15 cellular contexts compared by ENCODE assay signal in the genomic region with DNA sequence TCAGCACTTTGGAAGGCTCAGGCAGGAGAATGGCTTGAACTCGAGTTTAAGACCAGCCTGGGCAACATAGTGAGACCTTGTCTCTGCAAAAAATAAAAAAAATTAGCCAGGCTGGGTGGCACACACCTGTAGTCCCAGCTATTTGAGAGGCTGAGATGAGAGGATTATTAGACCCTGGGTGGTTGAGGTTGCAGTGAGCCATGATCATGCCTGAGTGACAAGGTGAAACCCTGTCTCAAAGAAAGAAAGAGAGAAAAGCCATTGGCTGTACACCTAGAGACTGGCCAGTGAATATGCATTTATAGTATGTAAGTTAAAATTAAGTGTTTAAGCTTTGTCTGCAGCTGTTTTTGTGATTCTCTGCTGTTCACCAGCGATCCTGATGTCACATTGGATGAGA. TPM values are rescaled to one million over a fixed set of nuclear protein-coding genes. Genes with fewer than 3 reads are reported as not detected.
DNase-seq lines count a peak whose midpoint lies in the region; ATAC-seq and TF ChIP-seq lines count a peak whose summit lies in the region.
"Had no signal": no experiment of that assay in that cellular context is flagged by ENCODE, and none has a peak within 500 bp of the region (broad histone marks: within the 10 kb centered on the region; RNA-seq: fewer than 3 reads in every experiment).

No MANE protein-coding gene starts in this region.

- H3K4me3 Mint-ChIP-seq in activated T-cell treated with anti-CD3 and anti-CD28 coated beads, Interleukin-2, amount 50 U/mL, for 24 hours = no peak overlapping the region
- no peak overlapping the region for H3K4me3 Mint-ChIP-seq in activated T-cell treated with anti-CD3 and anti-CD28 coated beads, Interleukin-2, amount 50 U/mL, for 72 hours
- no peak overlapping the region for H3K4me3 Mint-ChIP-seq in stimulated activated naive B cell treated with anti-CD40 and anti-IgM and Interleukin-4, amounts not matched to agents 10 μg/mL and 1 μg/mL and 100 μg/mL, for 72 hours
- no peak overlapping the region for H3K4me3 Mint-ChIP-seq in activated T-helper 17 cell treated with anti-CD3 and anti-CD28 coated beads, Interleukin-2, amount 50 U/mL, for 72 hours
- H3K4me3 Mint-ChIP-seq: CD8-positive, alpha-beta T cell; GM23338 had no signal

- no peak for ATAC-seq in activated T-cell treated with anti-CD3 and anti-CD28 coated beads, Interleukin-2, amount 50 U/mL, for 72 hours (replicated peaks in 1 of 2)
- ATAC-seq in HCT116 = no peak
- ATAC-seq in stimulated activated naive B cell treated with anti-CD40 and anti-IgM and Interleukin-4, amounts not matched to agents 10 μg/mL and 1 μg/mL and 100 μg/mL, for 72 hours (replicated peaks) = no peak
- no peak for ATAC-seq in activated T-helper 17 cell treated with anti-CD3 and anti-CD28 coated beads, Interleukin-2, amount 50 U/mL, for 72 hours (replicated peaks)
- ATAC-seq: CD8-positive, alpha-beta T cell; GM23338 had no signal

- peaks cover 89% of the 10 kb centered on the region for H3K36me3 Mint-ChIP-seq in activated T-cell treated with anti-CD3 and anti-CD28 coated beads, Interleukin-2, amount 50 U/mL, for 24 hours (ENCODE audit: low read depth)
- peaks cover 17 to 53% of the 10 kb centered on the region in 2 donors for H3K36me3 Mint-ChIP-seq in activated T-cell treated with anti-CD3 and anti-CD28 coated beads, Interleukin-2, amount 50 U/mL, for 72 hours (ENCODE audit: insufficient read depth in 2 of 2)
- peaks cover 40 to 69% of the 10 kb centered on the region in 2 donors for H3K36me3 Mint-ChIP-seq in stimulated activated naive B cell treated with anti-CD40 and anti-IgM and Interleukin-4, amounts not matched to agents 10 μg/mL and 1 μg/mL and 100 μg/mL, for 72 hours
- H3K36me3 Mint-ChIP-seq in activated T-helper 17 cell treated with anti-CD3 and anti-CD28 coated beads, Interleukin-2, amount 50 U/mL, for 72 hours (ENCODE audit: low read depth) = peaks cover 92% of the 10 kb centered on the region

- peaks cover 61% of the 10 kb centered on the region for H3K4me1 Mint-ChIP-seq in activated T-cell treated with anti-CD3 and anti-CD28 coated beads, Interleukin-2, amount 50 U/mL, for 24 hours (ENCODE audit: low read depth)
- peaks cover 68% of the 10 kb centered on the region for H3K4me1 Mint-ChIP-seq in activated T-cell treated with anti-CD3 and anti-CD28 coated beads, Interleukin-2, amount 50 U/mL, for 72 hours (ENCODE audit: low read depth)
- peaks cover 26 to 54% of the 10 kb centered on the region in 2 donors for H3K4me1 Mint-ChIP-seq in stimulated activated naive B cell treated with anti-CD40 and anti-IgM and Interleukin-4, amounts not matched to agents 10 μg/mL and 1 μg/mL and 100 μg/mL, for 72 hours
- H3K4me1 Mint-ChIP-seq in activated T-helper 17 cell treated with anti-CD3 and anti-CD28 coated beads, Interleukin-2, amount 50 U/mL, for 72 hours = peaks cover 32% of the 10 kb centered on the region

- intact Hi-C loops in HCT116 (cut with micrococcal nuclease) = no loop called here

- H3K36me3 ChIP-seq in HCT116 (ENCODE audit: control insufficient read depth in 1 of 2, insufficient read depth in 2 of 2, low read length in 2 of 2) (peaks cover 17 to 34% of the 10 kb centered on the region in 2 experiments; a peak in 2 of 4 replicates), Loucy (ENCODE audit: insufficient read depth, low read length) (no peaks in the 10 kb centered on the region; the same call in 1 of the 2 replicates)

- H3K27me3 ChIP-seq in HCT116 (ENCODE audit: insufficient read depth, low read length) (no peaks in the 10 kb centered on the region), Loucy (ENCODE audit: insufficient read depth, low read length, poor library complexity, severe bottlenecking) (no peaks in the 10 kb centered on the region)
- H3K27me3 ChIP-seq: BLaER1 had no signal

- no peaks in the 10 kb centered on the region for H3F3A ChIP-seq in Loucy (ENCODE audit: low read depth)

- no peak for TF ChIP-seq POLR2A in HCT116 (IDR thresholded peaks at IDR 0.05; ENCODE audit: borderline replicate concordance, extremely low read depth, insufficient read depth, insufficient read length)

- no peaks in the 10 kb centered on the region for H3K27me3 Mint-ChIP-seq in activated T-cell treated with anti-CD3 and anti-CD28 coated beads, Interleukin-2, amount 50 U/mL, for 24 hours
- H3K27me3 Mint-ChIP-seq in activated T-cell treated with anti-CD3 and anti-CD28 coated beads, Interleukin-2, amount 50 U/mL, for 72 hours (ENCODE audit: low read depth) = no peaks in the 10 kb centered on the region
- H3K27me3 Mint-ChIP-seq in stimulated activated naive B cell treated with anti-CD40 and anti-IgM and Interleukin-4, amounts not matched to agents 10 μg/mL and 1 μg/mL and 100 μg/mL, for 72 hours = no peaks in the 10 kb centered on the region
- no peaks in the 10 kb centered on the region for H3K27me3 Mint-ChIP-seq in activated T-helper 17 cell treated with anti-CD3 and anti-CD28 coated beads, Interleukin-2, amount 50 U/mL, for 72 hours

- RAD21 ChIA-PET in HCT116 (lab: Charles Lee; ENCODE audit: low non-redundant PET in 1 of 2, low total read pairs in 2 of 2, uncharacterized antibody in 2 of 2, unreplicated experiment in 2 of 2) = no interaction called here

- H3K4me2 ChIP-seq in HCT116 (ENCODE audit: low read length) (no peak overlapping the region), Loucy (ENCODE audit: low read depth, low read length, poor library complexity, severe bottlenecking) (peak overlapping the region; percentile 19)
- H3K4me2 ChIP-seq: BLaER1, GM23338 had no signal

- H3K27ac ChIP-seq in HCT116 (ENCODE audit: low read depth, low read length) = no peak overlapping the region
- H3K27ac ChIP-seq: BLaER1 had no signal

- BruUV-seq in HCT116 (replicated peaks; lab: Mats Ljungman, UMichigan) = no TSS peak

- peaks cover 5 to 16% of the 10 kb centered on the region in 2 experiments for H3K4me1 ChIP-seq in HCT116 (ENCODE audit: control insufficient read depth in 1 of 2, insufficient read depth in 2 of 2, low read length in 2 of 2)
- H3K4me1 ChIP-seq in Loucy (ENCODE audit: insufficient read depth, low read length, poor library complexity, severe bottlenecking) = peaks cover 34% of the 10 kb centered on the region

- POLR2A ChIA-PET in HCT116 (lab: Charles Lee) = interaction anchor here (0.7 to 1.4 kb wide), 3 partner anchors 17 to 34 kb away, joined by 3 to 4 read pairs (median 3); no protein-coding TSS in a partner anchor

- H3K9me2 ChIP-seq in HCT116 (ENCODE audit: insufficient read depth) = no peaks in the 10 kb centered on the region
- no peaks in the 10 kb centered on the region for H3K9me2 ChIP-seq in Loucy (replicated peaks; ENCODE audit: low read depth, low read length)

- no peak overlapping the region for H2AFZ ChIP-seq in HCT116 (ENCODE audit: low read depth, low read length, poor library complexity, severe bottlenecking)
- no peak overlapping the region for H2AFZ ChIP-seq in Loucy (ENCODE audit: low read length)
- H2AFZ ChIP-seq: GM23338 had no signal

- H3K9me3 ChIP-seq in HCT116 (ENCODE audit: control insufficient read depth in 1 of 2, insufficient read depth in 1 of 2, low read depth in 1 of 2, low read length in 2 of 2) (no peaks in the 10 kb centered on the region), Loucy (ENCODE audit: insufficient read depth, low read depth, low read length) (no peaks in the 10 kb centered on the region)

- H3K9me3 Mint-ChIP-seq in activated T-cell treated with anti-CD3 and anti-CD28 coated beads, Interleukin-2, amount 50 U/mL, for 24 hours = no peaks in the 10 kb centered on the region
- H3K9me3 Mint-ChIP-seq in activated T-cell treated with anti-CD3 and anti-CD28 coated beads, Interleukin-2, amount 50 U/mL, for 72 hours = no peaks in the 10 kb centered on the region
- no peaks in the 10 kb centered on the region for H3K9me3 Mint-ChIP-seq in stimulated activated naive B cell treated with anti-CD40 and anti-IgM and Interleukin-4, amounts not matched to agents 10 μg/mL and 1 μg/mL and 100 μg/mL, for 72 hours
- H3K9me3 Mint-ChIP-seq in activated T-helper 17 cell treated with anti-CD3 and anti-CD28 coated beads, Interleukin-2, amount 50 U/mL, for 72 hours = no peaks in the 10 kb centered on the region
- H3K9me3 Mint-ChIP-seq: CD8-positive, alpha-beta T cell had no signal

- H3K79me2 ChIP-seq in HCT116 (ENCODE audit: insufficient read depth, low read length) (peaks cover 36% of the 10 kb centered on the region), Loucy (ENCODE audit: insufficient read depth, low read length) (peaks cover 50% of the 10 kb centered on the region)

- H4K20me1 ChIP-seq in HCT116 (ENCODE audit: insufficient read depth) (no peaks in the 10 kb centered on the region), Loucy (ENCODE audit: insufficient read depth, low read length, poor library complexity, severe bottlenecking) (peaks cover 9% of the 10 kb centered on the region)

- H3K27ac Mint-ChIP-seq in activated T-cell treated with anti-CD3 and anti-CD28 coated beads, Interleukin-2, amount 50 U/mL, for 24 hours = peak overlapping the region; percentile 39
- H3K27ac Mint-ChIP-seq in activated T-cell treated with anti-CD3 and anti-CD28 coated beads, Interleukin-2, amount 50 U/mL, for 72 hours = no peak overlapping the region
- H3K27ac Mint-ChIP-seq in stimulated activated naive B cell treated with anti-CD40 and anti-IgM and Interleukin-4, amounts not matched to agents 10 μg/mL and 1 μg/mL and 100 μg/mL, for 72 hours = peak overlapping the region; percentile 9
- H3K27ac Mint-ChIP-seq in activated T-helper 17 cell treated with anti-CD3 and anti-CD28 coated beads, Interleukin-2, amount 50 U/mL, for 72 hours = no peak overlapping the region
- H3K27ac Mint-ChIP-seq: CD8-positive, alpha-beta T cell had no signal

- CTCF ChIA-PET in HCT116 (lab: Charles Lee) = interaction anchor here (0.5 kb wide), 1 partner anchor 562 kb away, joined by 3 read pairs; no protein-coding TSS in a partner anchor

- H3K9ac ChIP-seq in HCT116 (ENCODE audit: low read length) (no peak overlapping the region), Loucy (ENCODE audit: low read depth, low read length, poor library complexity, severe bottlenecking) (no peak overlapping the region)
- H3K9ac ChIP-seq: BLaER1 had no signal

- TF ChIP-seq RAD21 in HCT116 (IDR thresholded peaks at IDR 0.05; ENCODE audit: low read depth) = no peak

- no peak overlapping the region for H3K4me3 ChIP-seq in HCT116 (replicated peaks in 1 of 2; ENCODE audit: low read depth in 1 of 2, low read length in 2 of 2)
- H3K4me3 ChIP-seq in Loucy (ENCODE audit: low read length, poor library complexity, severe bottlenecking) = no peak overlapping the region
- H3K4me3 ChIP-seq: BLaER1, GM23338 had no signal

- DNase-seq in activated T-cell treated with anti-CD3 and anti-CD28 coated beads, Interleukin-2, amount 50 U/mL, for 24 hours = no peak
- no peak for DNase-seq in activated T-cell treated with anti-CD3 and anti-CD28 coated beads, Interleukin-2, amount 50 U/mL, for 72 hours
- DNase-seq in HCT116 (ENCODE audit: low read depth, low spot score) = no peak
- no peak for DNase-seq in stimulated activated naive B cell treated with anti-CD40 and anti-IgM and Interleukin-4, amounts not matched to agents 10 μg/mL and 1 μg/mL and 100 μg/mL, for 72 hours
- DNase-seq in midbrain (lab: John Stamatoyannopoulos, UW) = no peak
- DNase-seq: 8988T; Calu3; CD8-positive, alpha-beta T cell; DMS79 treated with DMSO at 0.1 percent for 48 hours; GF-D8; HCEC 1CT had no signal

- TF ChIP-seq CTCF in HCT116 (IDR thresholded peaks at IDR 0.05 in 2 of 3, conservative IDR thresholded peaks at IDR 0.05 in 1 of 3; ENCODE audit: borderline replicate concordance in 1 of 3, insufficient read depth in 1 of 3, low read depth in 2 of 3, low read length in 2 of 3) = no peak
- no peak for TF ChIP-seq CTCF in Loucy (conservative IDR thresholded peaks at IDR 0.05; ENCODE audit: low read length)

RNA-seq across cellular contexts. Expression of a gene that starts 6.1 kb away (rescaled TPM):
- 100 to 1,000 TPM; 176 to 198 TPM for total RNA-seq in activated T-cell treated with anti-CD3 and anti-CD28 coated beads, Interleukin-2, amount 50 U/mL, for 72 hours
- 180 TPM for total RNA-seq in HCT116 (2021; ENCODE audit: unreplicated experiment)
- polyA plus RNA-seq in HCT116 (2012) = 404 and 522 TPM in 2 replicates
- 10 to 100 TPM; 81.9 to 84.0 TPM for total RNA-seq in activated T-helper 17 cell treated with anti-CD3 and anti-CD28 coated beads, Interleukin-2, amount 50 U/mL, for 72 hours

RNA-seq across cellular contexts. Expression of a gene that starts 33.6 kb away (rescaled TPM):
- 100 to 1,000 TPM; 165 to 281 TPM for total RNA-seq in activated T-cell treated with anti-CD3 and anti-CD28 coated beads, Interleukin-2, amount 50 U/mL, for 72 hours
- total RNA-seq in HCT116 (2021; ENCODE audit: unreplicated experiment) = 113 TPM
- 184 and 189 TPM in 2 replicates for polyA plus RNA-seq in HCT116 (2012)
- total RNA-seq in activated T-helper 17 cell treated with anti-CD3 and anti-CD28 coated beads, Interleukin-2, amount 50 U/mL, for 72 hours = 10 to 100 TPM; 13.4 to 20.0 TPM

RNA-seq across cellular contexts. Expression of a gene that starts 48.2 kb away (rescaled TPM):
- 10 to 100 TPM; 26.7 to 28.2 TPM for total RNA-seq in activated T-cell treated with anti-CD3 and anti-CD28 coated beads, Interleukin-2, amount 50 U/mL, for 72 hours
- total RNA-seq in HCT116 (2021; ENCODE audit: unreplicated experiment) = 32.3 TPM
- 30.9 and 31.8 TPM in 2 replicates for polyA plus RNA-seq in HCT116 (2012)
- 10 to 100 TPM; 20.5 to 21.9 TPM for total RNA-seq in activated T-helper 17 cell treated with anti-CD3 and anti-CD28 coated beads, Interleukin-2, amount 50 U/mL, for 72 hours

Comparison
In these comparisons a context has a peak if more than half of its experiments do, and no peak if none do; other contexts are left out.
1. H3K27ac Mint-ChIP-seq: peak in activated T-cell treated with anti-CD3 and anti-CD28 coated beads, Interleukin-2, amount 50 U/mL, for 24 hours (single experiment) and stimulated activated naive B cell treated with anti-CD40 and anti-IgM and Interleukin-4, amounts not matched to agents 10 μg/mL and 1 μg/mL and 100 μg/mL, for 72 hours (single experiment); none in activated T-cell treated with anti-CD3 and anti-CD28 coated beads, Interleukin-2, amount 50 U/mL, for 72 hours (single experiment) and activated T-helper 17 cell treated with anti-CD3 and anti-CD28 coated beads, Interleukin-2, amount 50 U/mL, for 72 hours (single experiment).